Comparison of ENCODE assay signal across 9 cellular contexts in genomic region chr16:4200000-4200780, GRCh38. TPM values are rescaled to one million over a fixed set of nuclear protein-coding genes. Genes with fewer than 3 reads are reported as not detected.
A peak's percentile ranks its signal among the peaks of the same experiment; 100 is the strongest.
DNase-seq lines count a peak whose midpoint lies in the region; ATAC-seq, FAIRE-seq and TF ChIP-seq lines count a peak whose summit lies in the region.
"Had no signal": no experiment of that assay in that cellular context is flagged by ENCODE, and none has a peak within 500 bp of the region (broad histone marks: within the 10 kb centered on the region; RNA-seq: fewer than 3 reads in every experiment).

No MANE protein-coding gene starts in this region.

- H3K9me2 ChIP-seq in OCI-LY7 (ENCODE audit: insufficient read depth, low read length) = no peaks in the 10 kb centered on the region

- H3K27ac Mint-ChIP-seq in CD4-positive, alpha-beta T cell = no peak overlapping the region
- no peak overlapping the region for H3K27ac Mint-ChIP-seq in astrocyte (ENCODE audit: unreplicated experiment)

- H3K36me3 ChIP-seq in HEK293 (ENCODE audit: control insufficient read depth in 2 of 2, insufficient read depth in 1 of 2, low read length in 2 of 2) (no peaks in the 10 kb centered on the region), OCI-LY7 (ENCODE audit: insufficient read depth, low read length) (no peaks in the 10 kb centered on the region), astrocyte (ENCODE audit: insufficient read depth, low read length) (no peaks in the 10 kb centered on the region), iPS DF 6.9 (ENCODE audit: control insufficient read depth, insufficient read depth, low read length) (no peaks in the 10 kb centered on the region)

- no peak overlapping the region for H3K4me3 ChIP-seq in HEK293 (ENCODE audit: low read depth, low read length)
- H3K4me3 ChIP-seq in OCI-LY7 (ENCODE audit: low read depth, low read length, poor library complexity, severe bottlenecking) = no peak overlapping the region
- no peak overlapping the region for H3K4me3 ChIP-seq in astrocyte (ENCODE audit: insufficient read depth, low read depth, low read length)
- H3K4me3 ChIP-seq in iPS DF 6.9 (ENCODE audit: low read length) = no peak overlapping the region

- H3K4me2 ChIP-seq in OCI-LY7 (ENCODE audit: low read length) (no peak overlapping the region), astrocyte (ENCODE audit: low read length) (peak overlapping the region; percentile 6)

- H2AFZ ChIP-seq in OCI-LY7 (ENCODE audit: low read length) (0 out of 2 replicates have a peak overlapping the region, but pooled peaks have one; percentile 3), astrocyte (ENCODE audit: low read depth, low read length) (peak overlapping the region; percentile 72)

- no peaks in the 10 kb centered on the region for H3K9me3 ChIP-seq in CD4-positive, alpha-beta T cell (ENCODE audit: control insufficient read depth, low read length)
- H3K9me3 ChIP-seq in HEK293 (ENCODE audit: control insufficient read depth, insufficient read depth, low read depth, low read length) = no peaks in the 10 kb centered on the region
- H3K9me3 ChIP-seq in OCI-LY7 (ENCODE audit: low read length) = no peaks in the 10 kb centered on the region
- no peaks in the 10 kb centered on the region for H3K9me3 ChIP-seq in astrocyte (ENCODE audit: insufficient read depth, low read depth, low read length)
- H3K9me3 ChIP-seq in iPS DF 6.9 (ENCODE audit: control insufficient read depth, insufficient read depth, low read length) = no peaks in the 10 kb centered on the region

- no TSS peak for BruUV-seq in OCI-LY7 (replicated peaks; lab: Mats Ljungman, UMichigan)

- no peak for FAIRE-seq in astrocyte (lab: Jason Lieb, UNC)
- FAIRE-seq: islet of Langerhans had no signal

- no CpG with 5 or more reads among the region's 15 CpGs for WGBS in iPS DF 6.9 (ENCODE audit: insufficient coverage, insufficient read length)

- peak in 7 of 10 experiments; percentile 5 to 40 (median 15) for DNase-seq in CD4-positive, alpha-beta T cell
- DNase-seq in OCI-LY7 (ENCODE audit: low spot score) (peak; percentile 56), astrocyte (ENCODE audit: low read depth) (peak; percentile 21), iPS DF 6.9 (ENCODE audit: low read depth, low spot score) (peak; percentile 43)
- peak; percentile 25 for DNase-seq in stimulated activated CD4-positive, alpha-beta T cell treated with anti-CD3 and anti-CD28 coated beads, Interleukin-4, amount 100 ng/mL, for 1 hour

- H3K4me3 Mint-ChIP-seq in CD4-positive, alpha-beta T cell = no peak overlapping the region
- no peak overlapping the region for H3K4me3 Mint-ChIP-seq in astrocyte (ENCODE audit: unreplicated experiment)

- no peaks in the 10 kb centered on the region for H3K36me3 Mint-ChIP-seq in CD4-positive, alpha-beta T cell (ENCODE audit: low read depth)
- no peaks in the 10 kb centered on the region for H3K36me3 Mint-ChIP-seq in astrocyte (ENCODE audit: low read depth, unreplicated experiment)

- intact Hi-C loops in CD4-positive, alpha-beta T cell (cut with DNase I, micrococcal nuclease) = loop anchor here in 1 of 2 experiments (2.0 kb wide), 1 partner anchor 129 kb away; no protein-coding TSS in a partner anchor
- intact Hi-C loops in OCI-LY7 (cut with micrococcal nuclease; ENCODE audit: unreplicated experiment) = loop anchor here (1.0 kb wide), 1 partner anchor 130 kb away; no protein-coding TSS in a partner anchor

- no peaks in the 10 kb centered on the region for H3K9me3 Mint-ChIP-seq in CD4-positive, alpha-beta T cell
- H3K9me3 Mint-ChIP-seq in astrocyte (ENCODE audit: unreplicated experiment) = no peaks in the 10 kb centered on the region

- H3K79me2 ChIP-seq in OCI-LY7 (ENCODE audit: insufficient read depth, low read depth, low read length) (no peaks in the 10 kb centered on the region), astrocyte (ENCODE audit: insufficient read depth, low read length) (no peaks in the 10 kb centered on the region)

- no peaks in the 10 kb centered on the region for H4K20me1 ChIP-seq in OCI-LY7 (ENCODE audit: insufficient read depth, low read length)
- H4K20me1 ChIP-seq in astrocyte (ENCODE audit: insufficient read depth, low read length) = no peaks in the 10 kb centered on the region

- POLR2A ChIA-PET in CD4-positive, alpha-beta T cell (lab: Charles Lee) = interaction anchor here (0.5 kb wide), 1 partner anchor 73 kb away, joined by 3 read pairs; no protein-coding TSS in a partner anchor
- POLR2A ChIA-PET in HEK293 (lab: Yijun Ruan, JAX) (interaction anchor here (0.6 to 1.4 kb wide), 2 partner anchors 54 to 73 kb away, joined by 7 read pairs; partner anchors contain the start of gene TFAP4), OCI-LY7 (lab: Charles Lee) (no interaction called here)

- H3K4me1 Mint-ChIP-seq in CD4-positive, alpha-beta T cell (ENCODE audit: low read depth) = no peaks in the 10 kb centered on the region
- H3K4me1 Mint-ChIP-seq in astrocyte (ENCODE audit: low read depth, unreplicated experiment) = peaks cover 5% of the 10 kb centered on the region

- CTCF ChIA-PET in CD4-positive, alpha-beta T cell (lab: Charles Lee) = interaction anchor here (0.5 to 1.9 kb wide), 3 partner anchors 54 to 663 kb away, joined by 3 to 7 read pairs (median 3); no protein-coding TSS in a partner anchor
- CTCF ChIA-PET in HEK293 (lab: Yijun Ruan, JAX) = interaction anchor here (0.6 to 7.2 kb wide), 33 partner anchors 8 to 261 kb away, joined by 3 to 73 read pairs (median 4); partner anchors contain the start of gene TFAP4
- CTCF ChIA-PET in OCI-LY7 (lab: Charles Lee; ENCODE audit: unreplicated experiment) = interaction anchor here (0.5 kb wide), 1 partner anchor 73 kb away, joined by 12 read pairs; the partner anchor contains the start of gene TFAP4

- no peak for TF ChIP-seq CTCF in CD4-positive, alpha-beta T cell (IDR thresholded peaks at IDR 0.05)
- peak; percentile 80 for TF ChIP-seq CTCF in HEK293 (tag by site-specific recombination; IDR thresholded peaks at IDR 0.05)
- peak; percentile 79 for TF ChIP-seq CTCF in OCI-LY7 (conservative IDR thresholded peaks at IDR 0.05; ENCODE audit: low read length)
- peak; percentile 56 for TF ChIP-seq CTCF in astrocyte (IDR thresholded peaks at IDR 0.05; ENCODE audit: insufficient read depth, low read depth, low read length)

- peaks cover 9% of the 10 kb centered on the region for H3K27me3 Mint-ChIP-seq in CD4-positive, alpha-beta T cell
- H3K27me3 Mint-ChIP-seq in astrocyte (ENCODE audit: low read depth, unreplicated experiment) = peaks cover 6% of the 10 kb centered on the region

- H3K9ac ChIP-seq in astrocyte (ENCODE audit: low read length) = no peak overlapping the region

- peak; percentile 56 for ATAC-seq in CD4-positive, alpha-beta T cell (ENCODE audit: poor library complexity)
- ATAC-seq in GM21423 (IDR thresholded peaks at IDR 0.05; ENCODE audit: unreplicated experiment) = no peak
- no peak for ATAC-seq in HG03342 (IDR thresholded peaks at IDR 0.05; ENCODE audit: unreplicated experiment)

- H3K27me3 ChIP-seq in CD4-positive, alpha-beta T cell (ENCODE audit: control insufficient read depth, insufficient read depth, low read length) = peaks cover 7% of the 10 kb centered on the region
- no peaks in the 10 kb centered on the region for H3K27me3 ChIP-seq in astrocyte (ENCODE audit: insufficient read depth, low read length)
- no peaks in the 10 kb centered on the region for H3K27me3 ChIP-seq in iPS DF 6.9 (ENCODE audit: control insufficient read depth, insufficient read depth, low read length)

- H3K27ac ChIP-seq in CD4-positive, alpha-beta T cell (ENCODE audit: low read depth, low read length) = no peak overlapping the region
- no peak overlapping the region for H3K27ac ChIP-seq in HEK293 (ENCODE audit: extremely low read depth, low read depth, low read length)
- H3K27ac ChIP-seq in OCI-LY7 (ENCODE audit: low read depth, low read length, poor library complexity, severe bottlenecking) = no peak overlapping the region
- no peak overlapping the region for H3K27ac ChIP-seq in astrocyte (ENCODE audit: low read depth, low read length)
- H3K27ac ChIP-seq in iPS DF 6.9 (ENCODE audit: low read length) = no peak overlapping the region

- H3K4me1 ChIP-seq in HEK293 (ENCODE audit: control insufficient read depth, insufficient read depth, low read length) (no peaks in the 10 kb centered on the region), OCI-LY7 (ENCODE audit: insufficient read depth, low read length, poor library complexity, severe bottlenecking) (no peaks in the 10 kb centered on the region), astrocyte (ENCODE audit: insufficient read depth, low read length) (peaks cover 7% of the 10 kb centered on the region), iPS DF 6.9 (ENCODE audit: control insufficient read depth, insufficient read depth, low read length) (no peaks in the 10 kb centered on the region)

TF ChIP-seq in HEK293, 187 proteins besides CTCF, POLR2A, EP300 and RAD21 (continues in another document):
- TF ChIP-seq ZNF704 (tag by site-specific recombination; IDR thresholded peaks at IDR 0.05) = no peak
- TF ChIP-seq REPIN1 (tag by site-specific recombination; IDR thresholded peaks at IDR 0.05; ENCODE audit: low read depth) = no peak

RNA-seq across cellular contexts. Expression of gene SRL, which starts 41.7 kb away (rescaled TPM):
- total RNA-seq in CD4-positive, alpha-beta T cell = not detected
- not detected in 2 replicates for total RNA-seq in OCI-LY7 (2014; rRNA removed; shearing (Covaris generic))
- not detected in 2 replicates for total RNA-seq in OCI-LY7 (2022)
- not detected in 2 replicates for total RNA-seq in astrocyte
